ENCODE assay signal across 8 cellular contexts in genomic region chr10:88992945-88993537, GRCh38. TPM values are rescaled to one million over a fixed set of nuclear protein-coding genes. Genes with fewer than 3 reads are reported as not detected.
A peak's percentile ranks its signal among the peaks of the same experiment; 100 is the strongest.
DNase-seq lines count a peak whose midpoint lies in the region; ATAC-seq, FAIRE-seq and TF ChIP-seq lines count a peak whose summit lies in the region.

No MANE protein-coding gene starts in this region.

- FAIRE-seq in kidney (lab: Jason Lieb, UNC), result no peak

- peak overlapping the region in 1 of 2 donors; percentile 20 for H3K27ac ChIP-seq in kidney (ENCODE audit: low read depth in 2 of 2, low read length in 2 of 2)

- H3K27me3 Mint-ChIP-seq in activated naive CD4-positive, alpha-beta T cell treated with anti-CD3 and anti-CD28 coated beads for 36 hours (ENCODE audit: low read depth), result no peaks in the 10 kb centered on the region
- no peaks in the 10 kb centered on the region for H3K27me3 Mint-ChIP-seq in activated naive CD4-positive, alpha-beta T cell treated with anti-CD3 and anti-CD28 coated beads, Interleukin-2, amount 50 U/mL, for 24 hours
- peaks cover 17% of the 10 kb centered on the region for H3K27me3 Mint-ChIP-seq in type B pancreatic cell

- intact Hi-C loops in activated naive CD4-positive, alpha-beta T cell treated with anti-CD3 and anti-CD28 coated beads for 36 hours (cut with micrococcal nuclease), result loop anchor here (5.0 kb wide), 2 partner anchors 411 to 1176 kb away; partner anchors contain the start of genes ATAD1 and RNLS
- intact Hi-C loops in kidney (cut with DNase I), result no loop called here

- peaks cover 8 to 12% of the 10 kb centered on the region in 2 donors for H3K4me1 ChIP-seq in kidney (ENCODE audit: control insufficient read depth in 1 of 2, insufficient read depth in 1 of 2, low read depth in 1 of 2, low read length in 2 of 2)

- TF ChIP-seq CTCF in kidney (IDR thresholded peaks at IDR 0.05; ENCODE audit: borderline replicate concordance, extremely low read depth, insufficient read depth) (no peak), type B pancreatic cell (conservative IDR thresholded peaks at IDR 0.05) (no peak)

- H3K4me1 Mint-ChIP-seq in activated naive CD4-positive, alpha-beta T cell treated with anti-CD3 and anti-CD28 coated beads for 36 hours (ENCODE audit: low read depth), result peaks cover 50% of the 10 kb centered on the region
- H3K4me1 Mint-ChIP-seq in activated naive CD4-positive, alpha-beta T cell treated with anti-CD3 and anti-CD28 coated beads, Interleukin-2, amount 50 U/mL, for 24 hours, result peaks cover 76% of the 10 kb centered on the region
- H3K4me1 Mint-ChIP-seq in type B pancreatic cell (ENCODE audit: unreplicated experiment), result peaks cover 26% of the 10 kb centered on the region

- H3K9ac ChIP-seq in kidney (ENCODE audit: low read length in 2 of 2), result peak overlapping the region in 1 of 2 donors; percentile 11

- ATAC-seq in HG02840 (IDR thresholded peaks at IDR 0.05; ENCODE audit: low FRiP score, unreplicated experiment) (no peak), HG03432 (IDR thresholded peaks at IDR 0.05; ENCODE audit: unreplicated experiment) (no peak)

- H3K9me3 Mint-ChIP-seq in activated naive CD4-positive, alpha-beta T cell treated with anti-CD3 and anti-CD28 coated beads for 36 hours, result peaks cover under 1% of the 10 kb centered on the region
- H3K9me3 Mint-ChIP-seq in activated naive CD4-positive, alpha-beta T cell treated with anti-CD3 and anti-CD28 coated beads, Interleukin-2, amount 50 U/mL, for 24 hours, result no peaks in the 10 kb centered on the region
- H3K9me3 Mint-ChIP-seq in type B pancreatic cell, result no peaks in the 10 kb centered on the region

- peaks cover 20% of the 10 kb centered on the region for H3K36me3 Mint-ChIP-seq in activated naive CD4-positive, alpha-beta T cell treated with anti-CD3 and anti-CD28 coated beads for 36 hours (ENCODE audit: low read depth)
- H3K36me3 Mint-ChIP-seq in activated naive CD4-positive, alpha-beta T cell treated with anti-CD3 and anti-CD28 coated beads, Interleukin-2, amount 50 U/mL, for 24 hours, result no peaks in the 10 kb centered on the region
- H3K36me3 Mint-ChIP-seq in type B pancreatic cell, result no peaks in the 10 kb centered on the region

- peak overlapping the region; percentile 6 to 53 for H3K4me3 ChIP-seq in kidney (ENCODE audit: low read length in 2 of 2)

- H3K27ac Mint-ChIP-seq in activated naive CD4-positive, alpha-beta T cell treated with anti-CD3 and anti-CD28 coated beads for 36 hours, result peak overlapping the region; percentile 67
- peak overlapping the region; percentile 32 for H3K27ac Mint-ChIP-seq in activated naive CD4-positive, alpha-beta T cell treated with anti-CD3 and anti-CD28 coated beads, Interleukin-2, amount 50 U/mL, for 24 hours
- peak overlapping the region; percentile 41 for H3K27ac Mint-ChIP-seq in type B pancreatic cell

- no peaks in the 10 kb centered on the region for H3K9me3 ChIP-seq in kidney (ENCODE audit: control insufficient read depth in 1 of 2, low read length in 2 of 2)

- H3K4me3 Mint-ChIP-seq in activated naive CD4-positive, alpha-beta T cell treated with anti-CD3 and anti-CD28 coated beads for 36 hours, result peak overlapping the region; percentile 70
- peak overlapping the region; percentile 75 for H3K4me3 Mint-ChIP-seq in activated naive CD4-positive, alpha-beta T cell treated with anti-CD3 and anti-CD28 coated beads, Interleukin-2, amount 50 U/mL, for 24 hours
- H3K4me3 Mint-ChIP-seq in type B pancreatic cell, result peak overlapping the region; percentile 74

- no peaks in the 10 kb centered on the region for H3K36me3 ChIP-seq in kidney (ENCODE audit: control insufficient read depth in 1 of 2, insufficient read depth in 2 of 2, low read length in 2 of 2)

- no peak for DNase-seq in activated naive CD4-positive, alpha-beta T cell treated with anti-CD3 and anti-CD28 coated beads for 36 hours
- no peak for DNase-seq in activated naive CD4-positive, alpha-beta T cell treated with anti-CD3 and anti-CD28 coated beads, Interleukin-2, amount 50 U/mL, for 16 hours
- no peak for DNase-seq in kidney
- DNase-seq in type B pancreatic cell (ENCODE audit: extremely low spot score, unreplicated experiment), result no peak
- DNase-seq in NCI-H1417 treated with DMSO at 0.1 percent for 48 hours (lab: John Stamatoyannopoulos, UW), result no peak

- CTCF ChIA-PET in activated naive CD4-positive, alpha-beta T cell treated with anti-CD3 and anti-CD28 coated beads for 36 hours (lab: Charles Lee), result interaction anchor here (0.6 to 4.7 kb wide), 5 partner anchors 20 to 68 kb away, joined by 3 to 28 read pairs (median 5); no protein-coding TSS in a partner anchor

RNA-seq across cellular contexts. Expression of gene FAS, which starts 2.4 kb away (rescaled TPM):
- total RNA-seq in activated naive CD4-positive, alpha-beta T cell treated with anti-CD3 and anti-CD28 coated beads for 36 hours, result 10 to 100 TPM; 69.3 to 72.9 TPM
- total RNA-seq in kidney, result 45.2 TPM
- polyA plus RNA-seq in kidney (ENCODE audit: insufficient read depth, low read depth, low replicate concordance), result 6.5 TPM
- 8.1 and 9.2 TPM in 2 replicates for total RNA-seq in type B pancreatic cell (ENCODE audit: low replicate concordance)

RNA-seq across cellular contexts. Expression of gene ACTA2, which starts 40.5 kb away (rescaled TPM):
- 1 to 10 TPM; 3.6 to 4.0 TPM for total RNA-seq in activated naive CD4-positive, alpha-beta T cell treated with anti-CD3 and anti-CD28 coated beads for 36 hours
- total RNA-seq in kidney, result 471 TPM
- polyA plus RNA-seq in kidney (ENCODE audit: insufficient read depth, low read depth, low replicate concordance), result 378 TPM
- total RNA-seq in type B pancreatic cell (ENCODE audit: low replicate concordance), result 38.1 and 76.5 TPM in 2 replicates
